In genomic region chr17:40110026-40110425, GRCh38 we compare ENCODE assay signal across 12 cellular contexts. TPM values are rescaled to one million over a fixed set of nuclear protein-coding genes. Genes with fewer than 3 reads are reported as not detected.
DNase-seq lines count a peak whose midpoint lies in the region; ATAC-seq and TF ChIP-seq lines count a peak whose summit lies in the region.
"Had no signal": no experiment of that assay in that cellular context is flagged by ENCODE, and none has a peak within 500 bp of the region (broad histone marks: within the 10 kb centered on the region; RNA-seq: fewer than 3 reads in every experiment).

No MANE protein-coding gene starts in this region.

- H3K27me3 Mint-ChIP-seq in endodermal cell (ENCODE audit: insufficient read depth) = peaks cover 90% of the 10 kb centered on the region
- H3K27me3 Mint-ChIP-seq in nephron (ENCODE audit: low read depth) = no peaks in the 10 kb centered on the region

- H3K4me1 Mint-ChIP-seq in endodermal cell = peaks cover 68% of the 10 kb centered on the region
- peaks cover 92% of the 10 kb centered on the region for H3K4me1 Mint-ChIP-seq in nephron

- no peaks in the 10 kb centered on the region for H3K36me3 ChIP-seq in cardiac muscle cell
- H3K36me3 ChIP-seq in endodermal cell (ENCODE audit: control insufficient read depth, insufficient read depth, low read length) = no peaks in the 10 kb centered on the region
- no peaks in the 10 kb centered on the region for H3K36me3 ChIP-seq in upper lobe of right lung

- H3K27ac Mint-ChIP-seq in endodermal cell (no peak overlapping the region), nephron (peak overlapping the region; percentile 95 to 96 (median 95))

- H3K9me3 ChIP-seq in cardiac muscle cell (ENCODE audit: low read depth) (no peaks in the 10 kb centered on the region), endodermal cell (ENCODE audit: control insufficient read depth, low read length) (no peaks in the 10 kb centered on the region), upper lobe of right lung (no peaks in the 10 kb centered on the region)

- TF ChIP-seq CTCF in cardiac muscle cell (IDR thresholded peaks at IDR 0.05; ENCODE audit: low read depth, low read length) (no peak), endodermal cell (conservative IDR thresholded peaks at IDR 0.05) (no peak), nephron (IDR thresholded peaks at IDR 0.05; ENCODE audit: unreplicated experiment in 3 of 3) (no peak), upper lobe of right lung (IDR thresholded peaks at IDR 0.05) (no peak)

- no peak overlapping the region for H3K4me3 ChIP-seq in cardiac muscle cell
- no peak overlapping the region for H3K4me3 ChIP-seq in endodermal cell (ENCODE audit: low read length)
- H3K4me3 ChIP-seq in upper lobe of right lung = no peak overlapping the region

- H3K9me3 Mint-ChIP-seq in endodermal cell (no peaks in the 10 kb centered on the region), nephron (no peaks in the 10 kb centered on the region)

- no peak for DNase-seq in cardiac muscle cell (ENCODE audit: low read depth in 1 of 2, low spot score in 1 of 2)
- no peak for DNase-seq in Right ventricle myocardium superior
- peak; percentile 71 for DNase-seq in endodermal cell
- DNase-seq in upper lobe of right lung = no peak
- no peak for DNase-seq in activated CD8-positive, alpha-beta memory T cell treated with anti-CD3 and anti-CD28 coated beads, Interleukin-2, amount 50 U/mL, for 48 hours
- no peak for DNase-seq in germinal center (ENCODE audit: low spot score)
- DNase-seq: effector CD4-positive, alpha-beta T cell; NCI-H187 treated with DMSO at 0.1 percent for 48 hours; SHP77 treated with DMSO at 0.1 percent for 48 hours had no signal

- H3K27ac ChIP-seq in cardiac muscle cell = peak overlapping the region; percentile 73
- peak overlapping the region; percentile 40 for H3K27ac ChIP-seq in endodermal cell (ENCODE audit: low read depth, low read length)
- H3K27ac ChIP-seq in upper lobe of right lung = peak overlapping the region; percentile 95

- H3K4me1 ChIP-seq in cardiac muscle cell (ENCODE audit: low read depth) (peaks cover 56% of the 10 kb centered on the region), endodermal cell (ENCODE audit: control insufficient read depth, insufficient read depth, low read length) (peaks cover 18% of the 10 kb centered on the region), upper lobe of right lung (peaks cover 86% of the 10 kb centered on the region)

- no peaks in the 10 kb centered on the region for H3K36me3 Mint-ChIP-seq in endodermal cell (ENCODE audit: low read depth)
- no peaks in the 10 kb centered on the region for H3K36me3 Mint-ChIP-seq in nephron (ENCODE audit: low read depth)

- H3K27me3 ChIP-seq in cardiac muscle cell (no peaks in the 10 kb centered on the region), endodermal cell (ENCODE audit: control insufficient read depth, insufficient read depth, low read length, poor library complexity, severe bottlenecking) (peaks cover 60% of the 10 kb centered on the region), upper lobe of right lung (no peaks in the 10 kb centered on the region)

- 80 to 87% methylated on average over 1 to 2 of the region's 2 CpGs for WGBS in endodermal cell (ENCODE audit: insufficient coverage in 1 of 2, insufficient read length in 1 of 2), 2 experiments

- H3K4me3 Mint-ChIP-seq in endodermal cell (no peak overlapping the region), nephron (peak overlapping the region; percentile 0 to 51 (median 45))

- no peak for ATAC-seq in Right ventricle myocardium superior (ENCODE audit: poor library complexity)
- ATAC-seq in upper lobe of right lung = no peak
- no peak for ATAC-seq in GM18909 (IDR thresholded peaks at IDR 0.05; ENCODE audit: poor library complexity, unreplicated experiment)
- ATAC-seq: left colon had no signal

- intact Hi-C loops in Right ventricle myocardium superior (cut with DNase I) = loop anchor here (2.0 to 5.0 kb wide), 2 partner anchors 47 to 57 kb away; partner anchors contain the start of gene THRA
- intact Hi-C loops in upper lobe of right lung (cut with DNase I) = no loop called here

- no peak overlapping the region for H3K9ac ChIP-seq in endodermal cell (ENCODE audit: extremely low read depth, low read length, poor library complexity, severe bottlenecking)

RNA-seq across cellular contexts. Expression of gene NR1D1, which starts 9.6 kb away (rescaled TPM):
- total RNA-seq in cardiac muscle cell (1.2 and 3.7 TPM in 2 replicates), Right ventricle myocardium superior (21.1 TPM), endodermal cell (1 to 10 TPM; 3.0 to 4.4 TPM), upper lobe of right lung (24.9 TPM)
- polyA plus RNA-seq in cardiac muscle cell = 1.7 and 4.2 TPM in 2 replicates
- polyA plus RNA-seq in endodermal cell (2013, experiment 1 of 2) = 3.1 TPM
- 2.3 TPM for polyA plus RNA-seq in endodermal cell (2013, experiment 2 of 2)

RNA-seq across cellular contexts. Expression of gene MSL1, which starts 11.7 kb away (rescaled TPM):
- total RNA-seq in cardiac muscle cell = 96.8 and 104 TPM in 2 replicates
- 27.3 and 33.2 TPM in 2 replicates for polyA plus RNA-seq in cardiac muscle cell
- 46.8 TPM for total RNA-seq in Right ventricle myocardium superior
- 100 to 1,000 TPM in 1 of 2 donors, 10 to 100 TPM in 1; 95.4 to 108 TPM for total RNA-seq in endodermal cell
- polyA plus RNA-seq in endodermal cell (2013, experiment 1 of 2) = 126 TPM
- polyA plus RNA-seq in endodermal cell (2013, experiment 2 of 2) = 115 TPM
- 84.4 TPM for total RNA-seq in upper lobe of right lung

RNA-seq across cellular contexts. Expression of gene CASC3, which starts 30.3 kb away (rescaled TPM):
- total RNA-seq in cardiac muscle cell = 32.5 and 49.9 TPM in 2 replicates
- polyA plus RNA-seq in cardiac muscle cell = 54.6 and 95.1 TPM in 2 replicates
- total RNA-seq in Right ventricle myocardium superior = 45.9 TPM
- total RNA-seq in endodermal cell = 100 to 1,000 TPM; 113 to 116 TPM
- polyA plus RNA-seq in endodermal cell (2013, experiment 1 of 2) = 121 TPM
- polyA plus RNA-seq in endodermal cell (2013, experiment 2 of 2) = 108 TPM
- 106 TPM for total RNA-seq in upper lobe of right lung

RNA-seq across cellular contexts. Expression of gene THRA, which starts 47.3 kb away (rescaled TPM):
- 78.1 and 87.0 TPM in 2 replicates for total RNA-seq in cardiac muscle cell
- polyA plus RNA-seq in cardiac muscle cell = 58.1 and 65.4 TPM in 2 replicates
- total RNA-seq in Right ventricle myocardium superior = 80.0 TPM
- total RNA-seq in endodermal cell = 10 to 100 TPM; 12.7 to 14.4 TPM
- polyA plus RNA-seq in endodermal cell (2013, experiment 1 of 2) = 16.0 TPM
- polyA plus RNA-seq in endodermal cell (2013, experiment 2 of 2) = 15.5 TPM
- total RNA-seq in upper lobe of right lung = 55.6 TPM

RNA-seq across cellular contexts. Expression of gene MED24, which starts 55.8 kb away (rescaled TPM):
- total RNA-seq in cardiac muscle cell (116 and 125 TPM in 2 replicates), Right ventricle myocardium superior (54.0 TPM), endodermal cell (100 to 1,000 TPM; 106 to 124 TPM), upper lobe of right lung (81.3 TPM)
- polyA plus RNA-seq in cardiac muscle cell = 102 and 121 TPM in 2 replicates
- polyA plus RNA-seq in endodermal cell (2013, experiment 1 of 2) = 119 TPM
- 101 TPM for polyA plus RNA-seq in endodermal cell (2013, experiment 2 of 2)

Comparison
In these comparisons a context has a peak if more than half of its experiments do, and no peak if none do; other contexts are left out.
1. H3K27ac ChIP-seq: peak in every context shown above with its lines; median percentile 95 in upper lobe of right lung; 73 in cardiac muscle cell; 40 in endodermal cell.